ENCODE assay signal across 16 cellular contexts in genomic region chr2:43347751-43348150, GRCh38.
DNase-seq lines count a peak whose midpoint lies in the region; ATAC-seq and TF ChIP-seq lines count a peak whose summit lies in the region.
"Had no signal": no experiment of that assay in that cellular context is flagged by ENCODE, and none has a peak within 500 bp of the region (broad histone marks: within the 10 kb centered on the region; RNA-seq: fewer than 3 reads in every experiment).

No MANE protein-coding gene starts in this region.

- H3K36me3 ChIP-seq in cardiac muscle cell: no peaks in the 10 kb centered on the region
- H3K36me3 ChIP-seq in sigmoid colon: no peaks in the 10 kb centered on the region
- H3K36me3 ChIP-seq in vagina: no peaks in the 10 kb centered on the region
- H3K36me3 ChIP-seq: SJCRH30 had no signal

- POLR2A ChIA-PET in naive thymus-derived CD8-positive, alpha-beta T cell (lab: Charles Lee): interaction anchor here (0.6 kb wide), 1 partner anchor 712 kb away, joined by 7 read pairs; no protein-coding TSS in a partner anchor

- 83 to 91% methylated on average over 4 of the region's 4 CpGs for WGBS in sigmoid colon, 2 donors

- H3K27ac ChIP-seq in cardiac muscle cell: peak overlapping the region; percentile 85
- peak overlapping the region; percentile 85 to 92 (median 86) for H3K27ac ChIP-seq in sigmoid colon
- peak overlapping the region; percentile 86 for H3K27ac ChIP-seq in vagina
- H3K27ac ChIP-seq: BLaER1, SJCRH30 had no signal

- no peak for ATAC-seq in naive thymus-derived CD8-positive, alpha-beta T cell
- no peak for ATAC-seq in natural killer cell
- no peak for ATAC-seq in stimulated activated memory B cell treated with anti-CD40 and anti-IgM and Interleukin-4, amounts not matched to agents 10 μg/mL and 1 μg/mL and 100 μg/mL, for 72 hours
- ATAC-seq: activated T-cell treated with anti-CD3 and anti-CD28 coated beads, Interleukin-2, amount 50 U/mL, for 72 hours had no signal

- peaks cover 5 to 50% (median 26%) of the 10 kb centered on the region in 3 donors for H3K36me3 Mint-ChIP-seq in naive thymus-derived CD8-positive, alpha-beta T cell
- H3K36me3 Mint-ChIP-seq in natural killer cell: no peaks in the 10 kb centered on the region
- peaks cover 55% of the 10 kb centered on the region for H3K36me3 Mint-ChIP-seq in stimulated activated memory B cell treated with anti-CD40 and anti-IgM and Interleukin-4, amounts not matched to agents 10 μg/mL and 1 μg/mL and 100 μg/mL, for 72 hours

- no peak for TF ChIP-seq CTCF in cardiac muscle cell (IDR thresholded peaks at IDR 0.05; ENCODE audit: low read depth, low read length)
- no peak for TF ChIP-seq CTCF in sigmoid colon (IDR thresholded peaks at IDR 0.05)
- no peak for TF ChIP-seq CTCF in vagina (IDR thresholded peaks at IDR 0.05)
- TF ChIP-seq CTCF in natural killer cell (IDR thresholded peaks at IDR 0.05): no peak

- intact Hi-C loops in cardiac septum (cut with DNase I): loop anchor here (5.0 kb wide), 1 partner anchor 135 kb away; no protein-coding TSS in a partner anchor
- intact Hi-C loops in sigmoid colon (cut with DNase I): loop anchor here (5.0 to 10.0 kb wide), 5 partner anchors 50 to 177 kb away; partner anchors contain the start of gene ZFP36L2
- intact Hi-C loops in vagina (cut with DNase I): no loop called here
- intact Hi-C loops in natural killer cell (cut with micrococcal nuclease): no loop called here

- H3K9me3 ChIP-seq in cardiac muscle cell (ENCODE audit: low read depth) (no peaks in the 10 kb centered on the region), sigmoid colon (no peaks in the 10 kb centered on the region), vagina (no peaks in the 10 kb centered on the region)
- H3K9me3 ChIP-seq: BLaER1, SJCRH30 had no signal

- no peak for TF ChIP-seq EP300 in sigmoid colon (IDR thresholded peaks at IDR 0.05)

- no peaks in the 10 kb centered on the region for H3K9me3 Mint-ChIP-seq in naive thymus-derived CD8-positive, alpha-beta T cell
- no peaks in the 10 kb centered on the region for H3K9me3 Mint-ChIP-seq in natural killer cell
- no peaks in the 10 kb centered on the region for H3K9me3 Mint-ChIP-seq in stimulated activated memory B cell treated with anti-CD40 and anti-IgM and Interleukin-4, amounts not matched to agents 10 μg/mL and 1 μg/mL and 100 μg/mL, for 72 hours
- H3K9me3 Mint-ChIP-seq: activated naive CD8-positive, alpha-beta T cell treated with anti-CD3 and anti-CD28 coated beads, Interleukin-2, amount 10 ng/mL, durations not matched to agents 7 days and 5 days; activated T-cell treated with anti-CD3 and anti-CD28 coated beads, Interleukin-2, amount 50 U/mL, for 72 hours; central memory CD8-positive, alpha-beta T cell; nephron progenitor cell had no signal

- H3K4me3 Mint-ChIP-seq in naive thymus-derived CD8-positive, alpha-beta T cell: no peak overlapping the region
- H3K4me3 Mint-ChIP-seq in natural killer cell: no peak overlapping the region
- H3K4me3 Mint-ChIP-seq in stimulated activated memory B cell treated with anti-CD40 and anti-IgM and Interleukin-4, amounts not matched to agents 10 μg/mL and 1 μg/mL and 100 μg/mL, for 72 hours: no peak overlapping the region
- H3K4me3 Mint-ChIP-seq: activated naive CD8-positive, alpha-beta T cell treated with anti-CD3 and anti-CD28 coated beads, Interleukin-2, amount 10 ng/mL, durations not matched to agents 7 days and 5 days; activated T-cell treated with anti-CD3 and anti-CD28 coated beads, Interleukin-2, amount 50 U/mL, for 72 hours; central memory CD8-positive, alpha-beta T cell; nephron progenitor cell had no signal

- no peaks in the 10 kb centered on the region for H3K27me3 ChIP-seq in cardiac muscle cell
- H3K27me3 ChIP-seq in sigmoid colon: no peaks in the 10 kb centered on the region
- H3K27me3 ChIP-seq in vagina: no peaks in the 10 kb centered on the region
- H3K27me3 ChIP-seq: BLaER1, SJCRH30 had no signal

- peaks cover 0 to 3% (median 0%) of the 10 kb centered on the region in 4 donors for H3K4me1 Mint-ChIP-seq in naive thymus-derived CD8-positive, alpha-beta T cell
- H3K4me1 Mint-ChIP-seq in natural killer cell: no peaks in the 10 kb centered on the region
- H3K4me1 Mint-ChIP-seq in stimulated activated memory B cell treated with anti-CD40 and anti-IgM and Interleukin-4, amounts not matched to agents 10 μg/mL and 1 μg/mL and 100 μg/mL, for 72 hours: no peaks in the 10 kb centered on the region
- H3K4me1 Mint-ChIP-seq: activated naive CD8-positive, alpha-beta T cell treated with anti-CD3 and anti-CD28 coated beads, Interleukin-2, amount 10 ng/mL, durations not matched to agents 7 days and 5 days had no signal

- H3K4me3 ChIP-seq in cardiac muscle cell (no peak overlapping the region), sigmoid colon (no peak overlapping the region), vagina (no peak overlapping the region)
- H3K4me3 ChIP-seq: BLaER1, SJCRH30 had no signal

- H3K27me3 Mint-ChIP-seq in naive thymus-derived CD8-positive, alpha-beta T cell: no peaks in the 10 kb centered on the region
- H3K27me3 Mint-ChIP-seq in natural killer cell (ENCODE audit: low read depth in 2 of 2): no peaks in the 10 kb centered on the region
- no peaks in the 10 kb centered on the region for H3K27me3 Mint-ChIP-seq in stimulated activated memory B cell treated with anti-CD40 and anti-IgM and Interleukin-4, amounts not matched to agents 10 μg/mL and 1 μg/mL and 100 μg/mL, for 72 hours
- H3K27me3 Mint-ChIP-seq: activated naive CD8-positive, alpha-beta T cell treated with anti-CD3 and anti-CD28 coated beads, Interleukin-2, amount 10 ng/mL, durations not matched to agents 7 days and 5 days; central memory CD8-positive, alpha-beta T cell had no signal

- H3K27ac Mint-ChIP-seq in naive thymus-derived CD8-positive, alpha-beta T cell: peak overlapping the region in 1 of 10 donors; percentile 28
- H3K27ac Mint-ChIP-seq in natural killer cell: no peak overlapping the region
- H3K27ac Mint-ChIP-seq in stimulated activated memory B cell treated with anti-CD40 and anti-IgM and Interleukin-4, amounts not matched to agents 10 μg/mL and 1 μg/mL and 100 μg/mL, for 72 hours: no peak overlapping the region
- H3K27ac Mint-ChIP-seq: activated naive CD8-positive, alpha-beta T cell treated with anti-CD3 and anti-CD28 coated beads, Interleukin-2, amount 10 ng/mL, durations not matched to agents 7 days and 5 days; activated T-cell treated with anti-CD3 and anti-CD28 coated beads, Interleukin-2, amount 50 U/mL, for 72 hours had no signal

- DNase-seq in cardiac muscle cell (ENCODE audit: low read depth in 1 of 2, low spot score in 1 of 2): peak in 1 of 2 donors; percentile 36
- DNase-seq in cardiac septum (ENCODE audit: low spot score): no peak
- peak; percentile 74 for DNase-seq in islet precursor cell
- no peak for DNase-seq in sigmoid colon
- no peak for DNase-seq in vagina (ENCODE audit: extremely low spot score in 2 of 2)
- DNase-seq in naive thymus-derived CD8-positive, alpha-beta T cell: no peak
- no peak for DNase-seq in natural killer cell
- DNase-seq: activated naive CD8-positive, alpha-beta T cell treated with anti-CD3 and anti-CD28 coated beads, Interleukin-2, amount 10 ng/mL, durations not matched to agents 7 days and 5 days; activated T-cell treated with anti-CD3 and anti-CD28 coated beads, Interleukin-2, amount 50 U/mL, for 72 hours; foreskin fibroblast; GOT3; nephron progenitor cell; SJCRH30 had no signal

- H3K4me1 ChIP-seq in cardiac muscle cell (ENCODE audit: low read depth) (peaks cover 73% of the 10 kb centered on the region), sigmoid colon (peaks cover 0 to 96% (median 91%) of the 10 kb centered on the region in 4 donors), vagina (peaks cover 79% of the 10 kb centered on the region)

- TF ChIP-seq POLR2A in sigmoid colon (IDR thresholded peaks at IDR 0.05) (no peak), vagina (IDR thresholded peaks at IDR 0.05) (no peak)

Comparison
In these comparisons a context has a peak if more than half of its experiments do, and no peak if none do; other contexts are left out.
1. intact Hi-C loops: an anchor here in cardiac septum (5.0 kb wide) and sigmoid colon (5.0 to 10.0 kb wide); none called in vagina and natural killer cell.